ENCODE assay signal across 8 cellular contexts in genomic region chr5:171387970-171388815, GRCh38.
DNase-seq lines count a peak whose midpoint lies in the region; ATAC-seq lines count a peak whose summit lies in the region.

No MANE protein-coding gene starts in this region.

- ATAC-seq in HG02798 (IDR thresholded peaks at IDR 0.05; ENCODE audit: poor library complexity, unreplicated experiment): peak; percentile 37

- DNase-seq in NCI-H2081 (lab: John Stamatoyannopoulos, UW) (peak; percentile 67 to 80), NCI-H2081 treated with DMSO at 0.1 percent for 48 hours (lab: John Stamatoyannopoulos, UW) (no peak), NCI-H2029 treated with DMSO at 0.1 percent for 48 hours (lab: John Stamatoyannopoulos, UW) (peak; percentile 31), cerebellar cortex (ENCODE audit: low spot score) (peak; percentile 57), kidney glomerular epithelial cell (lab: John Stamatoyannopoulos, UW) (peak; percentile 63)
- DNase-seq in activated CD4-positive, CD25-positive, alpha-beta regulatory T cell treated with anti-CD3 and anti-CD28 coated beads, Interleukin-2, amount 50 U/mL, for 72 hours: peak; percentile 87
- DNase-seq in stimulated activated CD4-positive, alpha-beta T cell treated with anti-CD3 and anti-CD28 coated beads, Interleukin-1b, Interleukin-23, amount 100 ng/mL, for 1 hour (ENCODE audit: low read depth in 2 of 2): peak; percentile 59 to 86
